Comparison of ENCODE assay signal across 1 cellular context in genomic region chr11:86256608-86257007, GRCh38.
TF ChIP-seq lines count a peak whose summit lies in the region.

No MANE protein-coding gene starts in this region.

TF ChIP-seq in GM12878, 131 proteins besides CTCF, POLR2A, EP300 and RAD21:
- TF ChIP-seq, protein P1, sequence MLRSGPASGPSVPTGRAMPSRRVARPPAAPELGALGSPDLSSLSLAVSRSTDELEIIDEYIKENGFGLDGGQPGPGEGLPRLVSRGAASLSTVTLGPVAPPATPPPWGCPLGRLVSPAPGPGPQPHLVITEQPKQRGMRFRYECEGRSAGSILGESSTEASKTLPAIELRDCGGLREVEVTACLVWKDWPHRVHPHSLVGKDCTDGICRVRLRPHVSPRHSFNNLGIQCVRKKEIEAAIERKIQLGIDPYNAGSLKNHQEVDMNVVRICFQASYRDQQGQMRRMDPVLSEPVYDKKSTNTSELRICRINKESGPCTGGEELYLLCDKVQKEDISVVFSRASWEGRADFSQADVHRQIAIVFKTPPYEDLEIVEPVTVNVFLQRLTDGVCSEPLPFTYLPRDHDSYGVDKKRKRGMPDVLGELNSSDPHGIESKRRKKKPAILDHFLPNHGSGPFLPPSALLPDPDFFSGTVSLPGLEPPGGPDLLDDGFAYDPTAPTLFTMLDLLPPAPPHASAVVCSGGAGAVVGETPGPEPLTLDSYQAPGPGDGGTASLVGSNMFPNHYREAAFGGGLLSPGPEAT (IDR thresholded peaks at IDR 0.05; ENCODE audit: low read depth): no peak
- no peak for TF ChIP-seq ZBED1 (IDR thresholded peaks at IDR 0.05; ENCODE audit: borderline replicate concordance)
- TF ChIP-seq, protein P2, sequence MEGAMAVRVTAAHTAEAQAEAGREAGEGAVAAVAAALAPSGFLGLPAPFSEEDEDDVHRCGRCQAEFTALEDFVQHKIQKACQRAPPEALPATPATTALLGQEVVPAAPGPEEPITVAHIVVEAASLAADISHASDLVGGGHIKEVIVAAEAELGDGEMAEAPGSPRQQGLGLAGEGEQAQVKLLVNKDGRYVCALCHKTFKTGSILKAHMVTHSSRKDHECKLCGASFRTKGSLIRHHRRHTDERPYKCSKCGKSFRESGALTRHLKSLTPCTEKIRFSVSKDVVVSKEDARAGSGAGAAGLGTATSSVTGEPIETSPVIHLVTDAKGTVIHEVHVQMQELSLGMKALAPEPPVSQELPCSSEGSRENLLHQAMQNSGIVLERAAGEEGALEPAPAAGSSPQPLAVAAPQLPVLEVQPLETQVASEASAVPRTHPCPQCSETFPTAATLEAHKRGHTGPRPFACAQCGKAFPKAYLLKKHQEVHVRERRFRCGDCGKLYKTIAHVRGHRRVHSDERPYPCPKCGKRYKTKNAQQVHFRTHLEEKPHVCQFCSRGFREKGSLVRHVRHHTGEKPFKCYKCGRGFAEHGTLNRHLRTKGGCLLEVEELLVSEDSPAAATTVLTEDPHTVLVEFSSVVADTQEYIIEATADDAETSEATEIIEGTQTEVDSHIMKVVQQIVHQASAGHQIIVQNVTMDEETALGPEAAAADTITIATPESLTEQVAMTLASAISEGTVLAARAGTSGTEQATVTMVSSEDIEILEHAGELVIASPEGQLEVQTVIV (IDR thresholded peaks at IDR 0.05; ENCODE audit: borderline replicate concordance, partially characterized antibody): no peak
- TF ChIP-seq BCL3 (IDR thresholded peaks at IDR 0.05; ENCODE audit: borderline replicate concordance, insufficient read depth, low read depth, low read length, poor library complexity, severe bottlenecking): no peak
- TF ChIP-seq, protein P3, sequence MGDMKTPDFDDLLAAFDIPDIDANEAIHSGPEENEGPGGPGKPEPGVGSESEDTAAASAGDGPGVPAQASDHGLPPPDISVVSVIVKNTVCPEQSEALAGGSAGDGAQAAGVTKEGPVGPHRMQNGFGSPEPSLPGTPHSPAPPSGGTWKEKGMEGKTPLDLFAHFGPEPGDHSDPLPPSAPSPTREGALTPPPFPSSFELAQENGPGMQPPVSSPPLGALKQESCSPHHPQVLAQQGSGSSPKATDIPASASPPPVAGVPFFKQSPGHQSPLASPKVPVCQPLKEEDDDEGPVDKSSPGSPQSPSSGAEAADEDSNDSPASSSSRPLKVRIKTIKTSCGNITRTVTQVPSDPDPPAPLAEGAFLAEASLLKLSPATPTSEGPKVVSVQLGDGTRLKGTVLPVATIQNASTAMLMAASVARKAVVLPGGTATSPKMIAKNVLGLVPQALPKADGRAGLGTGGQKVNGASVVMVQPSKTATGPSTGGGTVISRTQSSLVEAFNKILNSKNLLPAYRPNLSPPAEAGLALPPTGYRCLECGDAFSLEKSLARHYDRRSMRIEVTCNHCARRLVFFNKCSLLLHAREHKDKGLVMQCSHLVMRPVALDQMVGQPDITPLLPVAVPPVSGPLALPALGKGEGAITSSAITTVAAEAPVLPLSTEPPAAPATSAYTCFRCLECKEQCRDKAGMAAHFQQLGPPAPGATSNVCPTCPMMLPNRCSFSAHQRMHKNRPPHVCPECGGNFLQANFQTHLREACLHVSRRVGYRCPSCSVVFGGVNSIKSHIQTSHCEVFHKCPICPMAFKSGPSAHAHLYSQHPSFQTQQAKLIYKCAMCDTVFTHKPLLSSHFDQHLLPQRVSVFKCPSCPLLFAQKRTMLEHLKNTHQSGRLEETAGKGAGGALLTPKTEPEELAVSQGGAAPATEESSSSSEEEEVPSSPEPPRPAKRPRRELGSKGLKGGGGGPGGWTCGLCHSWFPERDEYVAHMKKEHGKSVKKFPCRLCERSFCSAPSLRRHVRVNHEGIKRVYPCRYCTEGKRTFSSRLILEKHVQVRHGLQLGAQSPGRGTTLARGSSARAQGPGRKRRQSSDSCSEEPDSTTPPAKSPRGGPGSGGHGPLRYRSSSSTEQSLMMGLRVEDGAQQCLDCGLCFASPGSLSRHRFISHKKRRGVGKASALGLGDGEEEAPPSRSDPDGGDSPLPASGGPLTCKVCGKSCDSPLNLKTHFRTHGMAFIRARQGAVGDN (IDR thresholded peaks at IDR 0.05): no peak
- TF ChIP-seq, protein P4, sequence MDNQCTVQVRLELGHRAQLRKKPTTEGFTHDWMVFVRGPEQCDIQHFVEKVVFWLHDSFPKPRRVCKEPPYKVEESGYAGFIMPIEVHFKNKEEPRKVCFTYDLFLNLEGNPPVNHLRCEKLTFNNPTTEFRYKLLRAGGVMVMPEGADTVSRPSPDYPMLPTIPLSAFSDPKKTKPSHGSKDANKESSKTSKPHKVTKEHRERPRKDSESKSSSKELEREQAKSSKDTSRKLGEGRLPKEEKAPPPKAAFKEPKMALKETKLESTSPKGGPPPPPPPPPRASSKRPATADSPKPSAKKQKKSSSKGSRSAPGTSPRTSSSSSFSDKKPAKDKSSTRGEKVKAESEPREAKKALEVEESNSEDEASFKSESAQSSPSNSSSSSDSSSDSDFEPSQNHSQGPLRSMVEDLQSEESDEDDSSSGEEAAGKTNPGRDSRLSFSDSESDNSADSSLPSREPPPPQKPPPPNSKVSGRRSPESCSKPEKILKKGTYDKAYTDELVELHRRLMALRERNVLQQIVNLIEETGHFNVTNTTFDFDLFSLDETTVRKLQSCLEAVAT (IDR thresholded peaks at IDR 0.05): no peak
- TF ChIP-seq NKRF (conservative IDR thresholded peaks at IDR 0.05): no peak
- TF ChIP-seq SMC3 (IDR thresholded peaks at IDR 0.05; ENCODE audit: borderline replicate concordance, low read length): no peak
- TF ChIP-seq SPI1 (IDR thresholded peaks at IDR 0.05; ENCODE audit: borderline replicate concordance, insufficient read depth, low read depth, low read length): no peak
- no peak for TF ChIP-seq STAT1 (conservative IDR thresholded peaks at IDR 0.05)
- no peak for TF ChIP-seq ESRRA (IDR thresholded peaks at IDR 0.05; ENCODE audit: low read length)
- no peak for TF ChIP-seq NFIC (IDR thresholded peaks at IDR 0.05; ENCODE audit: low read depth, low read length)
- no peak for TF ChIP-seq ZNF592 (IDR thresholded peaks at IDR 0.05)
- TF ChIP-seq CHD1 (IDR thresholded peaks at IDR 0.05; ENCODE audit: low read depth, low read length): no peak
